ENCODE assay signal across 16 cellular contexts in the genomic region with DNA sequence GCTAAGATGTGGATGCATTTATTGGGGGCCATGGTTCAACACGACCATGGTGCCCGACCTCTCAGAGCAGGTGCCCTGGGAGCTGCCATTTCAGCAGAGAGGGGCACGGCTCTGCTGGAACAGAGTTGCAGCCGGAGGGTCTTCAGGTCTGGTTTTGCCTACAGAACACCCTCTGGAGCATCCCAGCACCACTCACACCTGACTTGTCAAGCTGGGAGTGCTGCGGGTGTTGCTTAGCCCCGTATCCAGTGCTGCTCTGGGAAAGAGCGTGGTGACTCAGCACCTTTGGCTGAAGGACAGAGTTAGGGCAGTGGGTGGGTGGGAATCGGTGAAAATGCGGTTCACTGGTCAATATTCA. TPM values are rescaled to one million over a fixed set of nuclear protein-coding genes. Genes with fewer than 3 reads are reported as not detected.
DNase-seq lines count a peak whose midpoint lies in the region; ATAC-seq and TF ChIP-seq lines count a peak whose summit lies in the region.
"Had no signal": no experiment of that assay in that cellular context is flagged by ENCODE, and none has a peak within 500 bp of the region (broad histone marks: within the 10 kb centered on the region; RNA-seq: fewer than 3 reads in every experiment).

No MANE protein-coding gene starts in this region.

- POLR2A ChIA-PET in MCF 10A (lab: Yijun Ruan, JAX) = interaction anchor here (0.6 to 1.6 kb wide), 3 partner anchors 9 to 13 kb away, joined by 3 read pairs; no protein-coding TSS in a partner anchor

- no peaks in the 10 kb centered on the region for H3K79me2 ChIP-seq in smooth muscle cell (ENCODE audit: low read depth)

- H3K27me3 ChIP-seq in breast epithelium = no peaks in the 10 kb centered on the region
- no peaks in the 10 kb centered on the region; the same call in 1 of the 2 replicates for H3K27me3 ChIP-seq in MG63
- H3K27me3 ChIP-seq in smooth muscle cell (ENCODE audit: low read depth) = peaks cover 5% of the 10 kb centered on the region

- no peaks in the 10 kb centered on the region for H3K9me3 Mint-ChIP-seq in MCF 10A (ENCODE audit: unreplicated experiment)

- H3K36me3 Mint-ChIP-seq in MCF 10A (ENCODE audit: insufficient read depth, unreplicated experiment) = no peaks in the 10 kb centered on the region
- H3K36me3 Mint-ChIP-seq: CD8-positive, alpha-beta memory T cell had no signal

- no peak for ATAC-seq in GM18907 (IDR thresholded peaks at IDR 0.05; ENCODE audit: unreplicated experiment)

- H3K4me3 Mint-ChIP-seq in MCF 10A (ENCODE audit: unreplicated experiment) = no peak overlapping the region
- H3K4me3 Mint-ChIP-seq: CD8-positive, alpha-beta memory T cell had no signal

- no peak overlapping the region for H3K4me2 ChIP-seq in smooth muscle cell

- H4K20me1 ChIP-seq in smooth muscle cell (ENCODE audit: low read depth) = no peaks in the 10 kb centered on the region

- H3K27me3 Mint-ChIP-seq in MCF 10A (ENCODE audit: insufficient read depth, unreplicated experiment) = no peaks in the 10 kb centered on the region

- intact Hi-C loops in MCF 10A (cut with micrococcal nuclease) = no loop called here
- intact Hi-C loops in breast epithelium (cut with DNase I; ENCODE audit: low total_unique reads) = loop anchor here (2.0 kb wide), 1 partner anchor 90 kb away; no protein-coding TSS in a partner anchor

- H3K4me1 ChIP-seq in breast epithelium (no peaks in the 10 kb centered on the region), smooth muscle cell (ENCODE audit: low read depth) (no peaks in the 10 kb centered on the region)
- H3K4me1 ChIP-seq: Caco-2 had no signal

- no peak for TF ChIP-seq POLR2A in breast epithelium (IDR thresholded peaks at IDR 0.05)

- no peak overlapping the region for H2AFZ ChIP-seq in smooth muscle cell (ENCODE audit: low read depth)
- H2AFZ ChIP-seq: GM23248 had no signal

- BruUV-seq in MCF 10A (replicated peaks; lab: Mats Ljungman, UMichigan) = no TSS peak

- H3K9me3 ChIP-seq in breast epithelium = peaks cover 0 to 9% of the 10 kb centered on the region in 2 donors
- H3K9me3 ChIP-seq in MG63 = peaks cover 7% of the 10 kb centered on the region
- H3K9me3 ChIP-seq in smooth muscle cell (replicated peaks; ENCODE audit: low read depth) = no peaks in the 10 kb centered on the region
- H3K9me3 ChIP-seq: Caco-2 had no signal

- no peak overlapping the region for H3K27ac Mint-ChIP-seq in MCF 10A (ENCODE audit: low read depth, unreplicated experiment)
- H3K27ac Mint-ChIP-seq: CD8-positive, alpha-beta memory T cell had no signal

- H3K9ac ChIP-seq in smooth muscle cell (ENCODE audit: low read depth) = no peak overlapping the region
- H3K9ac ChIP-seq: GM23248 had no signal

- no peaks in the 10 kb centered on the region for H3K36me3 ChIP-seq in breast epithelium
- no peaks in the 10 kb centered on the region for H3K36me3 ChIP-seq in MG63
- no peaks in the 10 kb centered on the region for H3K36me3 ChIP-seq in smooth muscle cell (ENCODE audit: low read depth)

- no peak for TF ChIP-seq CTCF in MCF 10A (IDR thresholded peaks at IDR 0.05; ENCODE audit: unreplicated experiment)
- TF ChIP-seq CTCF in breast epithelium (IDR thresholded peaks at IDR 0.05) = no peak
- TF ChIP-seq CTCF in smooth muscle cell (IDR thresholded peaks at IDR 0.05; ENCODE audit: borderline replicate concordance, insufficient read depth, poor library complexity, severe bottlenecking) = no peak

- no peak overlapping the region for H3K27ac ChIP-seq in breast epithelium
- no peak overlapping the region for H3K27ac ChIP-seq in smooth muscle cell (ENCODE audit: low read depth)
- H3K27ac ChIP-seq: 22Rv1, GM23248 had no signal

- no peaks in the 10 kb centered on the region for H3F3A ChIP-seq in smooth muscle cell (ENCODE audit: low read depth)

- WGBS in smooth muscle cell (ENCODE audit: low lambda C conversion rate) = 85% methylated on average over 9 of the region's 9 CpGs

- CTCF ChIA-PET in MCF 10A (lab: Yijun Ruan, JAX) = interaction anchor here (0.6 kb wide), 1 partner anchor 382 kb away, joined by 5 read pairs; no protein-coding TSS in a partner anchor

- H3K4me1 Mint-ChIP-seq in MCF 10A (ENCODE audit: insufficient read depth, unreplicated experiment) = peaks cover 6% of the 10 kb centered on the region
- H3K4me1 Mint-ChIP-seq: CD8-positive, alpha-beta memory T cell had no signal

- H3K4me3 ChIP-seq in breast epithelium (no peak overlapping the region), MG63 (no peak overlapping the region), smooth muscle cell (no peak overlapping the region)
- H3K4me3 ChIP-seq: GM23248 had no signal

- peak; percentile 51 for DNase-seq in MCF 10A (ENCODE audit: unreplicated experiment)
- DNase-seq in breast epithelium (ENCODE audit: low spot score in 2 of 2) = no peak
- peak; percentile 51 for DNase-seq in MG63
- peak; percentile 50 for DNase-seq in islet precursor cell
- DNase-seq in smooth muscle cell (lab: John Stamatoyannopoulos, UW; ENCODE audit: unreplicated experiment) = no peak
- DNase-seq in SHP77 (lab: John Stamatoyannopoulos, UW) = no peak
- DNase-seq: CD8-positive, alpha-beta memory T cell; DMS53; GM23248; H7; IMR-90 had no signal

RNA-seq across cellular contexts. Expression of a gene that starts 36.5 kb away (rescaled TPM):
- total RNA-seq in MCF 10A (2022) (41.2 and 44.7 TPM in 2 replicates), breast epithelium (1 to 10 TPM in 2 of 3 donors, under 1 TPM in 1; 0.64 to 9.5 (median 2.6) TPM), smooth muscle cell (0.18 TPM in 1 of 2 replicates, not detected in the other)
- total RNA-seq in MG63 (2014; rRNA removed; shearing (Covaris generic); ENCODE audit: low replicate concordance) = 0.66 and 5.1 TPM in 2 replicates
- polyA plus RNA-seq in smooth muscle cell = 0.40 TPM in 1 of 2 replicates, not detected in the other
- total RNA-seq: A673; Caco-2; CD8-positive, alpha-beta memory T cell; GM23248; IMR-90 had no signal
- polyA plus RNA-seq: BJ; CD8-positive, alpha-beta memory T cell; GM23248; IMR-90 had no signal

Comparison
In these comparisons a context has a peak if more than half of its experiments do, and no peak if none do; other contexts are left out.
1. DNase-seq: peak in MCF 10A (single experiment), MG63 (single experiment) and islet precursor cell (single experiment); none in breast epithelium (0 of 2), smooth muscle cell (single experiment) and SHP77 (0 of 2).